ENCODE assay signal across 23 cellular contexts in the genomic region with DNA sequence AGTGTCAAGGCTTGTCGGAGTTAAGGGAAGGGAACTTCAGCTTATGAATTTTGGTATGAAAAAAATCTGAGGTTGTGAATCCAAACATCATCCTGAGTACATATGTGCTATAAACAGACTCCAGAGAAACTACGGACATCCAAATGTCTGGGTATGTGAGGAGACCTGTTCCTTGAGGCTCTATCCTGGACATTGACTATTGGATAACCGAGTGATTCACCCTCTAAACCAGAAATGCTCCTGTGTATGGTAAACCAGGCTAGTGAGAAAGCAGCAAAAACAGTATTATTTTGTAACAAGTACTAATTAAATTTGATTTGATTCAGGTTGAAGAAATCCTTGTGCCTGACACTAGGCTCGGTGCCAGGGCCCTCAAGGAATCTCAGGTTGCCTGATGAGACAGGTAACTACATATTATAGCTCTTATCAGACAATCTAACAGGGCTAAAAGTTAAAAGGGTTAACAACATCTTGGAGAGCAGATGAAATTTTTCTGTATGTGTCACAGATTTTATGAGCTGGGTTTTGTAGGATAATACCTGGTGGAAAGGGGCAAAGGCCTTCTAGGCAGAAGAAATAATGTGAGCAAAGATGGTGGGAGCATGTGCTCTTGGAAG.
"Had no signal": no experiment of that assay in that cellular context is flagged by ENCODE, and none has a peak within 500 bp of the region (broad histone marks: within the 10 kb centered on the region; RNA-seq: fewer than 3 reads in every experiment).

No MANE protein-coding gene starts in this region.

- H3K36me3 Mint-ChIP-seq: activated naive CD8-positive, alpha-beta T cell treated with anti-CD3 and anti-CD28 coated beads, Interleukin-2, amount 10 ng/mL, durations not matched to agents 7 days and 5 days; memory B cell; natural killer cell treated with Interleukin-12 subunit alpha and Interleukin-12 subunit beta and Interleukin-15 and Interleukin-18, amount 100 ng/mL, for 72 hours had no signal

- H3K27me3 ChIP-seq: brain microvascular endothelial cell, gastroesophageal sphincter, tibial artery had no signal

- ATAC-seq: activated T-cell treated with anti-CD3 and anti-CD28 coated beads, Interleukin-2, amount 50 U/mL, for 72 hours; effector memory CD8-positive, alpha-beta T cell; gastroesophageal sphincter; natural killer cell treated with Interleukin-12 subunit alpha and Interleukin-12 subunit beta and Interleukin-15 and Interleukin-18, amount 100 ng/mL, for 72 hours; right cardiac atrium had no signal

- H3K27ac Mint-ChIP-seq: activated B cell treated with CpG ODN at 0.5 μM for 24 hours; activated naive CD8-positive, alpha-beta T cell treated with anti-CD3 and anti-CD28 coated beads, Interleukin-2, amount 10 ng/mL, durations not matched to agents 7 days and 5 days; activated T-cell treated with anti-CD3 and anti-CD28 coated beads, Interleukin-2, amount 50 U/mL, for 72 hours; effector memory CD8-positive, alpha-beta T cell; memory B cell; natural killer cell treated with Interleukin-12 subunit alpha and Interleukin-12 subunit beta and Interleukin-15 and Interleukin-18, amount 100 ng/mL, for 72 hours; progenitor cell of endocrine pancreas; T-helper 1 cell treated with Interleukin-12 subunit alpha and Interleukin-12 subunit beta and Interleukin-4 antibody, amounts not matched to agents 30 μg/mL and 1 μg/mL, for 36 hours had no signal

- H3K4me1 Mint-ChIP-seq: activated B cell treated with CpG ODN at 0.5 μM for 24 hours; activated naive CD8-positive, alpha-beta T cell treated with anti-CD3 and anti-CD28 coated beads, Interleukin-2, amount 10 ng/mL, durations not matched to agents 7 days and 5 days; memory B cell had no signal

- H3K4me3 Mint-ChIP-seq: activated B cell treated with CpG ODN at 0.5 μM for 24 hours; activated naive CD8-positive, alpha-beta T cell treated with anti-CD3 and anti-CD28 coated beads, Interleukin-2, amount 10 ng/mL, durations not matched to agents 7 days and 5 days; activated T-cell treated with anti-CD3 and anti-CD28 coated beads, Interleukin-2, amount 50 U/mL, for 72 hours; effector memory CD8-positive, alpha-beta T cell; memory B cell; natural killer cell treated with Interleukin-12 subunit alpha and Interleukin-12 subunit beta and Interleukin-15 and Interleukin-18, amount 100 ng/mL, for 72 hours; T-helper 1 cell treated with Interleukin-12 subunit alpha and Interleukin-12 subunit beta and Interleukin-4 antibody, amounts not matched to agents 30 μg/mL and 1 μg/mL, for 36 hours had no signal

- H3K27me3 Mint-ChIP-seq: effector memory CD8-positive, alpha-beta T cell; memory B cell; natural killer cell treated with Interleukin-12 subunit alpha and Interleukin-12 subunit beta and Interleukin-15 and Interleukin-18, amount 100 ng/mL, for 72 hours; progenitor cell of endocrine pancreas had no signal

- H3K9me3 ChIP-seq: gastroesophageal sphincter, left ventricle myocardium inferior, tibial artery had no signal

- H3K4me1 ChIP-seq: left ventricle myocardium inferior had no signal

- DNase-seq: activated B cell treated with CpG ODN at 0.5 μM for 24 hours; activated CD4-positive, alpha-beta T cell treated with anti-CD3 and anti-CD28 coated beads for 48 hours; activated CD8-positive, alpha-beta memory T cell treated with anti-CD3 and anti-CD28 coated beads, Interleukin-2, amount 50 U/mL, for 48 hours; activated naive CD4-positive, alpha-beta T cell; activated naive CD8-positive, alpha-beta T cell treated with anti-CD3 and anti-CD28 coated beads, Interleukin-2, amount 10 ng/mL, durations not matched to agents 7 days and 5 days; activated T-cell treated with anti-CD3 and anti-CD28 coated beads, Interleukin-2, amount 50 U/mL, for 72 hours; brain microvascular endothelial cell; cortex of kidney; effector memory CD8-positive, alpha-beta T cell; erythroblast; kidney; left ventricle myocardium inferior; occipital lobe; right cardiac atrium; stimulated activated CD4-positive, alpha-beta T cell treated with anti-CD3 and anti-CD28 coated beads, Interleukin-4, amount 100 ng/mL, for 24 hours; stimulated activated naive CD4-positive, alpha-beta T cell; tibial artery had no signal

- H3K9me3 Mint-ChIP-seq: activated B cell treated with CpG ODN at 0.5 μM for 24 hours; activated naive CD8-positive, alpha-beta T cell treated with anti-CD3 and anti-CD28 coated beads, Interleukin-2, amount 10 ng/mL, durations not matched to agents 7 days and 5 days; activated T-cell treated with anti-CD3 and anti-CD28 coated beads, Interleukin-2, amount 50 U/mL, for 72 hours; effector memory CD8-positive, alpha-beta T cell; memory B cell; natural killer cell treated with Interleukin-12 subunit alpha and Interleukin-12 subunit beta and Interleukin-15 and Interleukin-18, amount 100 ng/mL, for 72 hours; T-helper 1 cell treated with Interleukin-12 subunit alpha and Interleukin-12 subunit beta and Interleukin-4 antibody, amounts not matched to agents 30 μg/mL and 1 μg/mL, for 36 hours had no signal

- H3K4me3 ChIP-seq: gastroesophageal sphincter, left ventricle myocardium inferior, skin epidermis, tibial artery had no signal

- H3K36me3 ChIP-seq: brain microvascular endothelial cell, gastroesophageal sphincter, left ventricle myocardium inferior, tibial artery had no signal

- H3K27ac ChIP-seq: brain microvascular endothelial cell, gastroesophageal sphincter, left ventricle myocardium inferior, skin epidermis, tibial artery had no signal
